ENCODE assay signal across 1 cellular context in the genomic region with DNA sequence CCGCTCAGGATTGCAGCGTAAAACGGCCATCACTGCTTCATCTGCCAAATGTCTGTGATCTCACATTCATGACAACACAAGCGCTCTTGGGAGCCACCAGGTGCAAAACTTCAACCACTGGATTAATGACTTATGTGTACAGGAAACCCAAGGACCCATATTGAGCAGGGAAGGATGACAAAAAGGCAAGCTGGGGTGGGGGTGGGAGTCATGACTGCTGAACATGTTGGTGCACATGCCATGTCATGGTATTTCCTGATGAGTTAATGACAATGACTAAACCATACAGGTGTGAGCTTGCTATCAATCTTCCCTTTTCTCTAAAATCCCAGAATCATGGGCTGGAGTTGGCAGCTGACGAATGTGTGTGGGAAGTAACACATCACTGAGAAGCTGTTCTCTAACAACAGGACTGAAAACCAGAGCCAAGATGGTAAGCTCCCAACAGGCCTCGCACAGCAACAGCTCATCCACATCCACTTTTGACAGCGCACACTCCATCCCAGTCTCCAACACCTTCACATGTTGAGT.
TF ChIP-seq lines count a peak whose summit lies in the region.

No MANE protein-coding gene starts in this region.

TF ChIP-seq in IMR-90, 13 proteins besides CTCF, POLR2A, EP300 and RAD21:
- TF ChIP-seq CEBPB (IDR thresholded peaks at IDR 0.05; ENCODE audit: low read depth, low read length) (no peak), SMC3 (IDR thresholded peaks at IDR 0.05; ENCODE audit: low read depth, low read length) (no peak), RFX5 (IDR thresholded peaks at IDR 0.05; ENCODE audit: low read depth, low read length) (no peak), BHLHE40 (IDR thresholded peaks at IDR 0.05; ENCODE audit: low read depth, low read length) (no peak), MAZ (IDR thresholded peaks at IDR 0.05; ENCODE audit: borderline replicate concordance, low read depth, low read length) (no peak), FOS (IDR thresholded peaks at IDR 0.05; ENCODE audit: low read depth, low read length) (no peak), MXI1 (IDR thresholded peaks at IDR 0.05; ENCODE audit: borderline replicate concordance, low read depth, low read length) (no peak), RCOR1 (IDR thresholded peaks at IDR 0.05; ENCODE audit: insufficient replicate concordance, low read length) (no peak)
- TF ChIP-seq, protein P1, sequence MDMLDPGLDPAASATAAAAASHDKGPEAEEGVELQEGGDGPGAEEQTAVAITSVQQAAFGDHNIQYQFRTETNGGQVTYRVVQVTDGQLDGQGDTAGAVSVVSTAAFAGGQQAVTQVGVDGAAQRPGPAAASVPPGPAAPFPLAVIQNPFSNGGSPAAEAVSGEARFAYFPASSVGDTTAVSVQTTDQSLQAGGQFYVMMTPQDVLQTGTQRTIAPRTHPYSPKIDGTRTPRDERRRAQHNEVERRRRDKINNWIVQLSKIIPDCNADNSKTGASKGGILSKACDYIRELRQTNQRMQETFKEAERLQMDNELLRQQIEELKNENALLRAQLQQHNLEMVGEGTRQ (IDR thresholded peaks at IDR 0.05; ENCODE audit: low read depth, low read length), result no peak
